In the genomic region with DNA sequence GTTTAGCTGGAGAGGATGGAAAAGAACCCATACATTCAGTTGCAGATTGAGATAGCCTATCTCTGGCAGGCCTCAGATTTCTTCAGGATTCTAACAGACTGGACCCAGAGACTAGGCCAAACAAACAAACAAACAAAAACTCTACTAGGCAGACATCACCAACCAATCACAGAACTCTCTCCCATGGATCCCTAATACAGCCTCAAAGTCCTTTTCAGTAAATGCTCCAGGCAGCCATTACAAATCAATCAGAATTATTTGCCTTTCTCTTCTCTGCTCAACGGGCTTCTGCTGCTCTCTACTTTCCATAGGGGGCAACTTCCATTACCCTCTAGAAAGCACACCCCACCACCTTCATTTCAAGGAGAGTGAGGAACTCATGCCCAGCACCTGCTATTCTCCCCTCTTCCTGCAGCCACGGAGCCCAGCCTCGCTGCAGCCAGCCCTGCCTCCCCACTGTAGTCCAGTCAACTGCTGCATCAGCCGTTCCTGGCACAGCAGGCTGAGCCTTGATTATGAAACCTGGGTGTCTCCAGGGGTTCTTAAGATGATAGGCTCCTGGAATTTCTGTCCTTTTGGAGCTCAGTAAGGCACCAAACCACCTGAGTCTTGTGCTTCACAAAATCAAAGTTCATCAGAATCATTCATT, we compare ENCODE assay signal across 27 cellular contexts. TPM values are rescaled to one million over a fixed set of nuclear protein-coding genes. Genes with fewer than 3 reads are reported as not detected.
"Had no signal": no experiment of that assay in that cellular context is flagged by ENCODE, and none has a peak within 500 bp of the region (broad histone marks: within the 10 kb centered on the region; RNA-seq: fewer than 3 reads in every experiment).

No MANE protein-coding gene starts in this region.

- H3K9me3 ChIP-seq: adrenal gland, body of pancreas had no signal

- DNase-seq: activated B cell treated with CpG ODN at 0.5 μM for 24 hours; activated CD4-positive, alpha-beta memory T cell treated with anti-CD3 and anti-CD28 coated beads for 36 hours; activated CD4-positive, alpha-beta T cell treated with anti-CD3 and anti-CD28 coated beads for 1 hour; activated CD4-positive, alpha-beta T cell treated with anti-CD3 and anti-CD28 coated beads, Interleukin-2, amount 10 ng/mL, durations not matched to agents 24 days and 14 days; activated CD8-positive, alpha-beta memory T cell treated with anti-CD3 and anti-CD28 coated beads for 24 hours; activated naive CD4-positive, alpha-beta T cell treated with anti-CD3 and anti-CD28 coated beads, Interleukin-2, amount 50 U/mL, for 16 hours; activated naive CD8-positive, alpha-beta T cell treated with anti-CD3 and anti-CD28 coated beads, Interleukin-2, amount 10 ng/mL, durations not matched to agents 7 days and 5 days; activated T-cell treated with anti-CD3 and anti-CD28 coated beads, Interleukin-2, amount 50 U/mL, for 48 hours; adrenal gland; body of pancreas; Karpas-422; MM.1S; NCI-H1105; NCI-H1436 treated with DMSO at 0.1 percent for 48 hours; NCI-H187 treated with DMSO at 0.1 percent for 48 hours; NCI-H2081 treated with DMSO at 0.1 percent for 48 hours; NCI-H446 treated with DMSO at 0.1 percent for 48 hours; NCI-H524 treated with DMSO at 0.1 percent for 48 hours; NCI-H748 treated with DMSO at 0.1 percent for 48 hours; SIG-M5; T-helper 17 cell; T-helper 9 cell had no signal

- ATAC-seq: activated T-helper 17 cell treated with anti-CD3 and anti-CD28 coated beads, Interleukin-2, amount 50 U/mL, for 72 hours; body of pancreas; T-helper 17 cell had no signal

- H3K27ac ChIP-seq: adrenal gland, body of pancreas had no signal

- H3K4me1 Mint-ChIP-seq: activated B cell treated with CpG ODN at 0.5 μM for 24 hours; activated CD4-positive, alpha-beta T cell treated with anti-CD3 and anti-CD28 coated beads, Interleukin-2, amount 10 ng/mL, durations not matched to agents 24 days and 14 days; activated naive CD8-positive, alpha-beta T cell treated with anti-CD3 and anti-CD28 coated beads, Interleukin-2, amount 10 ng/mL, durations not matched to agents 7 days and 5 days; activated T-helper 17 cell treated with anti-CD3 and anti-CD28 coated beads, Interleukin-2, amount 50 U/mL, for 72 hours had no signal

- H3K36me3 ChIP-seq: adrenal gland had no signal

- H3K27ac Mint-ChIP-seq: activated B cell treated with CpG ODN at 0.5 μM for 24 hours; activated CD4-positive, alpha-beta memory T cell treated with anti-CD3 and anti-CD28 coated beads for 36 hours; activated CD4-positive, alpha-beta T cell treated with anti-CD3 and anti-CD28 coated beads, Interleukin-2, amount 10 ng/mL, durations not matched to agents 24 days and 14 days; activated naive CD8-positive, alpha-beta T cell treated with anti-CD3 and anti-CD28 coated beads, Interleukin-2, amount 10 ng/mL, durations not matched to agents 7 days and 5 days; activated T-helper 17 cell treated with anti-CD3 and anti-CD28 coated beads, Interleukin-2, amount 50 U/mL, for 72 hours; T-helper 17 cell had no signal

- H3K4me3 Mint-ChIP-seq: activated B cell treated with CpG ODN at 0.5 μM for 24 hours; activated CD4-positive, alpha-beta memory T cell treated with anti-CD3 and anti-CD28 coated beads for 36 hours; activated CD4-positive, alpha-beta T cell treated with anti-CD3 and anti-CD28 coated beads, Interleukin-2, amount 10 ng/mL, durations not matched to agents 24 days and 14 days; activated naive CD8-positive, alpha-beta T cell treated with anti-CD3 and anti-CD28 coated beads, Interleukin-2, amount 10 ng/mL, durations not matched to agents 7 days and 5 days; activated T-helper 17 cell treated with anti-CD3 and anti-CD28 coated beads, Interleukin-2, amount 50 U/mL, for 72 hours; T-helper 17 cell had no signal

- H3K4me3 ChIP-seq: adrenal gland, body of pancreas had no signal

- H3K36me3 Mint-ChIP-seq: activated CD4-positive, alpha-beta memory T cell treated with anti-CD3 and anti-CD28 coated beads for 36 hours; activated naive CD8-positive, alpha-beta T cell treated with anti-CD3 and anti-CD28 coated beads, Interleukin-2, amount 10 ng/mL, durations not matched to agents 7 days and 5 days had no signal

- H3K4me1 ChIP-seq: adrenal gland, body of pancreas had no signal

- H3K27me3 Mint-ChIP-seq: activated CD4-positive, alpha-beta memory T cell treated with anti-CD3 and anti-CD28 coated beads for 36 hours had no signal

- FAIRE-seq: bronchial epithelial cell had no signal

- H3K9me3 Mint-ChIP-seq: activated B cell treated with CpG ODN at 0.5 μM for 24 hours; activated CD4-positive, alpha-beta memory T cell treated with anti-CD3 and anti-CD28 coated beads for 36 hours; activated CD4-positive, alpha-beta T cell treated with anti-CD3 and anti-CD28 coated beads, Interleukin-2, amount 10 ng/mL, durations not matched to agents 24 days and 14 days; activated naive CD8-positive, alpha-beta T cell treated with anti-CD3 and anti-CD28 coated beads, Interleukin-2, amount 10 ng/mL, durations not matched to agents 7 days and 5 days; activated T-helper 17 cell treated with anti-CD3 and anti-CD28 coated beads, Interleukin-2, amount 50 U/mL, for 72 hours had no signal

- H3K27me3 ChIP-seq: adrenal gland, body of pancreas had no signal

RNA-seq across cellular contexts. Expression of a gene that starts 19.0 kb away (rescaled TPM):
- total RNA-seq: activated T-helper 17 cell treated with anti-CD3 and anti-CD28 coated beads, Interleukin-2, amount 50 U/mL, for 72 hours; body of pancreas; bronchial epithelial cell; RPMI7951 had no signal
- polyA plus RNA-seq: aorta had no signal

RNA-seq across cellular contexts. Expression of a gene that starts 28.9 kb away (rescaled TPM):
- total RNA-seq: activated B cell treated with CpG ODN at 0.5 μM for 24 hours; activated CD4-positive, alpha-beta memory T cell treated with anti-CD3 and anti-CD28 coated beads for 36 hours; activated CD4-positive, alpha-beta T cell treated with anti-CD3 and anti-CD28 coated beads, Interleukin-2, amount 10 ng/mL, durations not matched to agents 24 days and 14 days; RPMI7951; T-helper 17 cell had no signal

RNA-seq across cellular contexts. Expression of a gene that starts 46.8 kb away (rescaled TPM):
- total RNA-seq: activated B cell treated with CpG ODN at 0.5 μM for 24 hours, OCI-LY7, RPMI7951, T-helper 17 cell had no signal
